In the genomic region with DNA sequence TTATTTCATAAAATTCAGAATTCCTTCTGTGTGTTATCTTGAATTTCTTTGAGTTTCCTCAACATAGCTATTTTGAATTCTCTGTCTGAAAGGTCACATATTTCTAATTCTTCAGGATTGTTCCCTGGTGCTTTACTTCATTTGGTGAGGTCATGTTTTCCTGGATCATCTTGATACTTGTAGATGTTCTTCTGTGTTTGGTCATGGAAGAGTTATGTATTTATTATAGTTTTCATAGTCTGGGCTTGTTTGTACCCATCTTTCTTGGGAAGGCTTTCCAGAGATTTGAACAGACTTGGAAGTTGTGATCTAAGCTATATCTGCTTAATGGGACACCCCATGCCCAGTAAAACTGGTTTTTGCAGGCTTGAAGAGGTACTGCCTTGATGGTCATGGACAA, we compare ENCODE assay signal across 27 cellular contexts.
"Had no signal": no experiment of that assay in that cellular context is flagged by ENCODE, and none has a peak within 500 bp of the region (broad histone marks: within the 10 kb centered on the region; RNA-seq: fewer than 3 reads in every experiment).

No MANE protein-coding gene starts in this region.

- H3K27me3 ChIP-seq: adrenal gland, cardiac muscle cell, dorsolateral prefrontal cortex, esophagus squamous epithelium, pancreas, right atrium auricular region, tibial artery had no signal

- DNase-seq: activated CD4-positive, alpha-beta T cell treated with anti-CD3 and anti-CD28 coated beads, Interleukin-2, amount 50 U/mL, for 4 hours; activated CD8-positive, alpha-beta memory T cell treated with anti-CD3 and anti-CD28 coated beads for 24 hours; activated CD8-positive, alpha-beta memory T cell treated with anti-CD3 and anti-CD28 coated beads, Interleukin-2, amount 50 U/mL, for 4 hours; activated T-cell treated with anti-CD3 and anti-CD28 coated beads, Interleukin-2, amount 50 U/mL, for 24 hours; adrenal gland; dorsolateral prefrontal cortex; effector memory CD8-positive, alpha-beta T cell; esophagus squamous epithelium; glutamatergic neuron; hypothalamus; left cardiac atrium; midbrain; natural killer cell; pancreas; psoas muscle; stimulated activated CD4-positive, alpha-beta T cell treated with anti-CD3 and anti-CD28 coated beads, Interleukin-2, amount 100 ng/mL, for 24 hours; stimulated activated naive CD8-positive, alpha-beta T cell treated with anti-CD3 and anti-CD28 coated beads, Interleukin-15, amount 100 ng/mL, for 72 hours; T-helper 9 cell; tibial artery had no signal

- H3K36me3 Mint-ChIP-seq: stimulated activated effector memory CD8-positive, alpha-beta T cell treated with anti-CD3 and anti-CD28 coated beads, Interleukin-12 subunit alpha, Interleukin-12 subunit beta, amount 100 ng/mL, for 72 hours had no signal

- H3K4me3 ChIP-seq: adrenal gland, cardiac muscle cell, dorsolateral prefrontal cortex, esophagus squamous epithelium, pancreas, psoas muscle, right atrium auricular region, tibial artery had no signal

- H3K4me1 Mint-ChIP-seq: activated T-helper 17 cell treated with anti-CD3 and anti-CD28 coated beads, Interleukin-2, amount 50 U/mL, for 72 hours; WTC11 had no signal

- H3K36me3 ChIP-seq: adrenal gland, cardiac muscle cell, pancreas, right atrium auricular region had no signal

- H3K27me3 Mint-ChIP-seq: activated naive CD8-positive, alpha-beta T cell; activated T-cell treated with anti-CD3 and anti-CD28 coated beads, Interleukin-2, amount 50 U/mL, for 24 hours; activated T-helper 17 cell treated with anti-CD3 and anti-CD28 coated beads, Interleukin-2, amount 50 U/mL, for 72 hours; effector memory CD8-positive, alpha-beta T cell; stimulated activated naive CD8-positive, alpha-beta T cell treated with anti-CD3 and anti-CD28 coated beads, Interleukin-15, amount 100 ng/mL, for 72 hours had no signal

- FAIRE-seq: frontal cortex, islet of Langerhans, pancreas had no signal

- H3K4me3 Mint-ChIP-seq: activated naive CD8-positive, alpha-beta T cell; activated T-cell treated with anti-CD3 and anti-CD28 coated beads, Interleukin-2, amount 50 U/mL, for 24 hours; activated T-helper 17 cell treated with anti-CD3 and anti-CD28 coated beads, Interleukin-2, amount 50 U/mL, for 72 hours; effector memory CD8-positive, alpha-beta T cell; natural killer cell; stimulated activated effector memory CD8-positive, alpha-beta T cell treated with anti-CD3 and anti-CD28 coated beads, Interleukin-12 subunit alpha, Interleukin-12 subunit beta, amount 100 ng/mL, for 72 hours; stimulated activated naive CD8-positive, alpha-beta T cell treated with anti-CD3 and anti-CD28 coated beads, Interleukin-15, amount 100 ng/mL, for 72 hours; WTC11 had no signal

- H3K27ac ChIP-seq: adrenal gland, cardiac muscle cell, dorsolateral prefrontal cortex, esophagus squamous epithelium, pancreas, psoas muscle, right atrium auricular region, tibial artery had no signal

- H3K4me1 ChIP-seq: adrenal gland, esophagus squamous epithelium, pancreas, psoas muscle, right atrium auricular region, tibial artery had no signal

- ATAC-seq: activated T-helper 17 cell treated with anti-CD3 and anti-CD28 coated beads, Interleukin-2, amount 50 U/mL, for 72 hours; effector memory CD8-positive, alpha-beta T cell; left cardiac atrium; natural killer cell; pancreas; psoas muscle; stimulated activated effector memory CD8-positive, alpha-beta T cell treated with anti-CD3 and anti-CD28 coated beads, Interleukin-12 subunit alpha, Interleukin-12 subunit beta, amount 100 ng/mL, for 72 hours; stimulated activated naive CD8-positive, alpha-beta T cell treated with anti-CD3 and anti-CD28 coated beads, Interleukin-15, amount 100 ng/mL, for 72 hours; WTC11 had no signal

- H3K9me3 ChIP-seq: adrenal gland, esophagus squamous epithelium, pancreas had no signal

- H3K27ac Mint-ChIP-seq: activated naive CD8-positive, alpha-beta T cell; activated T-cell treated with anti-CD3 and anti-CD28 coated beads, Interleukin-2, amount 50 U/mL, for 24 hours; activated T-helper 17 cell treated with anti-CD3 and anti-CD28 coated beads, Interleukin-2, amount 50 U/mL, for 72 hours; effector memory CD8-positive, alpha-beta T cell; natural killer cell; stimulated activated effector memory CD8-positive, alpha-beta T cell treated with anti-CD3 and anti-CD28 coated beads, Interleukin-12 subunit alpha, Interleukin-12 subunit beta, amount 100 ng/mL, for 72 hours; WTC11 had no signal
